ENCODE assay signal across 9 cellular contexts in genomic region chr16:11978080-11978479, GRCh38. TPM values are rescaled to one million over a fixed set of nuclear protein-coding genes. Genes with fewer than 3 reads are reported as not detected.
DNase-seq lines count a peak whose midpoint lies in the region; ATAC-seq and TF ChIP-seq lines count a peak whose summit lies in the region.
"Had no signal": no experiment of that assay in that cellular context is flagged by ENCODE, and none has a peak within 500 bp of the region (broad histone marks: within the 10 kb centered on the region; RNA-seq: fewer than 3 reads in every experiment).

No MANE protein-coding gene starts in this region.

- TF ChIP-seq CTCF in GM06990 (IDR thresholded peaks at IDR 0.05; ENCODE audit: insufficient read depth, low read length, poor library complexity, severe bottlenecking) (no peak), Panc1 (IDR thresholded peaks at IDR 0.05) (no peak), esophagus muscularis mucosa (IDR thresholded peaks at IDR 0.05) (no peak)

- CTCF ChIA-PET in Panc1 (lab: Charles Lee): interaction anchor here (0.8 kb wide), 1 partner anchor 20 kb away, joined by 3 read pairs; no protein-coding TSS in a partner anchor

- H3K4me1 ChIP-seq in Panc1 (ENCODE audit: control insufficient read depth, insufficient read depth, low read length) (peaks cover 6% of the 10 kb centered on the region; the same call in 1 of the 2 replicates), esophagus muscularis mucosa (peaks cover 23 to 31% (median 29%) of the 10 kb centered on the region in 4 donors)

- DNase-seq in GM06990 (ENCODE audit: extremely low read depth, insufficient read length) (no peak), Panc1 (ENCODE audit: low read depth, low spot score) (no peak), esophagus muscularis mucosa (ENCODE audit: extremely low spot score) (no peak), DMS153 treated with DMSO at 0.1 percent for 48 hours (lab: John Stamatoyannopoulos, UW; ENCODE audit: unreplicated experiment) (no peak), GM03348 (ENCODE audit: low spot score) (no peak), DMS 273 (lab: John Stamatoyannopoulos, UW; ENCODE audit: unreplicated experiment) (no peak), foreskin melanocyte (no peak)
- DNase-seq: activated gamma-delta T cell had no signal

- TSS peak; percentile 64 for BruUV-seq in Panc1 (replicated peaks; lab: Mats Ljungman, UMichigan)

- peak overlapping the region; percentile 78; the same call in 1 of the 2 replicates for H3K27ac ChIP-seq in Panc1 (ENCODE audit: low read length)
- H3K27ac ChIP-seq in esophagus muscularis mucosa (replicated peaks in 1 of 4): peak overlapping the region; percentile 84 to 88 (median 86)
- peak overlapping the region in 12 of 21 experiments; percentile 18 to 97 (median 93) for H3K27ac ChIP-seq in skin epidermis

- H3K9me3 ChIP-seq in Panc1 (ENCODE audit: control insufficient read depth, insufficient read depth, low read depth, low read length) (no peaks in the 10 kb centered on the region), esophagus muscularis mucosa (no peaks in the 10 kb centered on the region)

- intact Hi-C loops in Panc1 (cut with micrococcal nuclease; ENCODE audit: unreplicated experiment) (no loop called here), esophagus muscularis mucosa (cut with DNase I) (loop anchor here (5.0 kb wide), 2 partner anchors 89 to 126 kb away; partner anchors contain the start of gene RSL1D1)

- in situ Hi-C loops in Panc1 (cut with HindIII; ENCODE audit: low pct_unique_long_range_greater_than_20kb, low sequenced_read_pairs): no loop called here

- no peaks in the 10 kb centered on the region for H3K27me3 ChIP-seq in GM06990 (replicated peaks; ENCODE audit: control insufficient read depth, insufficient read depth, low read length)
- no peaks in the 10 kb centered on the region for H3K27me3 ChIP-seq in Panc1 (ENCODE audit: control insufficient read depth, insufficient read depth, low read length)
- no peaks in the 10 kb centered on the region for H3K27me3 ChIP-seq in esophagus muscularis mucosa

- POLR2A ChIA-PET in Panc1 (lab: Charles Lee): no interaction called here

- WGBS in esophagus muscularis mucosa: 73% methylated on average over 2 of the region's 2 CpGs

- peak overlapping the region; percentile 79 for H3K4me3 ChIP-seq in GM06990 (replicated peaks; ENCODE audit: low read depth, low read length)
- peak overlapping the region; percentile 73 to 86; a peak in 2 of 4 replicates for H3K4me3 ChIP-seq in Panc1 (ENCODE audit: low read depth in 2 of 2, low read length in 2 of 2)
- H3K4me3 ChIP-seq in esophagus muscularis mucosa: peak overlapping the region; percentile 73 to 98 (median 87)
- no peak overlapping the region for H3K4me3 ChIP-seq in skin epidermis

- no peak for ATAC-seq in Panc1

- no peak for TF ChIP-seq EP300 in esophagus muscularis mucosa (IDR thresholded peaks at IDR 0.05)

- TF ChIP-seq POLR2A in esophagus muscularis mucosa (IDR thresholded peaks at IDR 0.05; ENCODE audit: low read depth): no peak

- H3K36me3 ChIP-seq in GM06990 (ENCODE audit: control insufficient read depth, insufficient read depth, low read length): peaks cover 2% of the 10 kb centered on the region
- H3K36me3 ChIP-seq in Panc1 (ENCODE audit: control insufficient read depth, insufficient read depth, low read length): no peaks in the 10 kb centered on the region
- H3K36me3 ChIP-seq in esophagus muscularis mucosa: peaks cover 0 to 8% (median 4%) of the 10 kb centered on the region in 4 donors

RNA-seq across cellular contexts. Expression of gene SNX29, which starts 1.5 kb away (rescaled TPM):
- total RNA-seq in Panc1 (2021; ENCODE audit: unreplicated experiment): 8.5 TPM
- 4.9 TPM for polyA plus RNA-seq in Panc1 (2012; ENCODE audit: insufficient read length)
- 10 to 100 TPM; 17.4 to 26.7 (median 22.3) TPM for total RNA-seq in esophagus muscularis mucosa

RNA-seq across cellular contexts. Expression of gene TNFRSF17, which starts 13.1 kb away (rescaled TPM):
- total RNA-seq in Panc1 (2021; ENCODE audit: unreplicated experiment) (not detected), esophagus muscularis mucosa (not detected)
- not detected for polyA plus RNA-seq in Panc1 (2012; ENCODE audit: insufficient read length)

RNA-seq across cellular contexts. Expression of gene NPIPB2, which starts 36.2 kb away (rescaled TPM):
- 10.3 TPM for total RNA-seq in Panc1 (2021; ENCODE audit: unreplicated experiment)
- polyA plus RNA-seq in Panc1 (2012; ENCODE audit: insufficient read length): 4.5 TPM
- 10 to 100 TPM in 2 of 4 donors, 1 to 10 TPM in 1, under 1 TPM in 1; 0.66 to 12.3 (median 8.7) TPM for total RNA-seq in esophagus muscularis mucosa

Comparison
In these comparisons a context has a peak if more than half of its experiments do, and no peak if none do; other contexts are left out.
1. H3K4me3 ChIP-seq: peak in GM06990 (single experiment), Panc1 (2 of 2) and esophagus muscularis mucosa (4 of 4); none in skin epidermis (0 of 7).
2. Peak in every context shown above with its lines, with median percentiles within 50 percentile points of each other: H3K27ac ChIP-seq.